ENCODE assay signal across 26 cellular contexts in the genomic region with DNA sequence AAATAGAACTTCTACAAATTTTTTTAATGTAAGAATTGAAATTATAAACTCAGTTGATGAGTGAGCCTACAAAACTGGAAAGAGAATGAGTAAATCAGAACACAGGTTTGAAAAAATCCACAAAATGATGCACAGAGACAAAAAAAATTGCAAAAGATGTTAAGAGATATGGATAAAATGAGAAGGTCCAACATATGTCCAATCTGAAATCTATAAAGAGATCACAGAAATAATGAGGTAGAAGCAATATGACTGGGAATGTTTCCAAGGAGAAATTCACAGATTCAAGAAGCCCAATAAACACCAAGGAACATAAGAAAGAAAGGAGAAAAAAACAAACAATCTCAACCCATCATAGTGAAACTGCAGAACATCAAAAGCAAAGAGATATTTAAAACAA.
"Had no signal": no experiment of that assay in that cellular context is flagged by ENCODE, and none has a peak within 500 bp of the region (broad histone marks: within the 10 kb centered on the region; RNA-seq: fewer than 3 reads in every experiment).

No MANE protein-coding gene starts in this region.

- DNase-seq: colonic mucosa; cortex of kidney; dermis blood vessel endothelial cell; dorsolateral prefrontal cortex; effector CD4-positive, alpha-beta T cell; effector CD8-positive, alpha-beta T cell; effector memory CD4-positive, alpha-beta T cell; effector memory CD8-positive, alpha-beta T cell; endodermal cell; erythroblast; esophagus squamous epithelium; foreskin fibroblast; foreskin melanocyte; gastrocnemius medialis; glutamatergic neuron; head of caudate nucleus; heart left ventricle; heart right ventricle had no signal

- H3K4me1 ChIP-seq: colonic mucosa, esophagus muscularis mucosa, esophagus squamous epithelium, foreskin keratinocyte, gastroesophageal sphincter had no signal

- FAIRE-seq: endothelial cell of umbilical vein had no signal

- H3K27ac ChIP-seq: colonic mucosa, coronary artery, dorsolateral prefrontal cortex, epithelial cell of prostate, esophagus muscularis mucosa, esophagus squamous epithelium, foreskin keratinocyte, gastroesophageal sphincter, heart left ventricle, heart right ventricle, hepatocyte had no signal

- H3K9me3 ChIP-seq: colonic mucosa, gastrocnemius medialis had no signal

- H3K36me3 ChIP-seq: colonic mucosa, esophagus muscularis mucosa, esophagus squamous epithelium, gastrocnemius medialis, gastroesophageal sphincter, heart left ventricle, heart right ventricle had no signal

- H3K4me3 ChIP-seq: colonic mucosa, coronary artery, dorsolateral prefrontal cortex, esophagus muscularis mucosa, esophagus squamous epithelium, gastrocnemius medialis, gastroesophageal sphincter, heart left ventricle, heart right ventricle, hepatocyte had no signal

- ATAC-seq: effector memory CD8-positive, alpha-beta T cell; esophagus mucosa; foreskin keratinocyte; gastrocnemius medialis; gastroesophageal sphincter; heart left ventricle; heart right ventricle had no signal
